Comparison of ENCODE assay signal across 1 cellular context in genomic region chr6:32175711-32176475, GRCh38.
TF ChIP-seq lines count a peak whose summit lies in the region.

TSS of gene AGPAT1 (minus strand) at chr6:32176084. CDS start at chr6:32171496, 4,588 bp downstream.

TF ChIP-seq in HEK293, 187 proteins besides CTCF, POLR2A, EP300 and RAD21 (continued from another document and continues in another):
- TF ChIP-seq ZNF266 (tag by site-specific recombination; IDR thresholded peaks at IDR 0.05; ENCODE audit: low read depth) (no peak), KLF7 (tag by site-specific recombination; IDR thresholded peaks at IDR 0.05; ENCODE audit: borderline replicate concordance) (peak; percentile 37; the same call in 1 of the 2 replicates), KLF17 (tag by site-specific recombination; IDR thresholded peaks at IDR 0.05) (peak; percentile 64; the same call in 1 of the 2 replicates), SP3 (tag by site-specific recombination; IDR thresholded peaks at IDR 0.05) (peak; percentile 83), ZIC2 (tag by site-specific recombination; IDR thresholded peaks at IDR 0.05) (peak; percentile 35), ZEB2 (tag by site-specific recombination; IDR thresholded peaks at IDR 0.05) (peak; percentile 34; the same call in 1 of the 2 replicates), HIC1 (tag by site-specific recombination; IDR thresholded peaks at IDR 0.05) (0 out of 2 replicates have a peak, but pooled peaks have one; percentile 39), REPIN1 (tag by site-specific recombination; IDR thresholded peaks at IDR 0.05; ENCODE audit: low read depth) (peak; percentile 41; the same call in 1 of the 2 replicates), IKZF3 (tag by site-specific recombination; IDR thresholded peaks at IDR 0.05) (no peak; the same call in 1 of the 2 replicates), ZNF639 (tag by site-specific recombination; IDR thresholded peaks at IDR 0.05) (no peak), PRDM10 (tag by site-specific recombination; IDR thresholded peaks at IDR 0.05) (no peak), ZFHX2 (tag by site-specific recombination; conservative IDR thresholded peaks at IDR 0.05) (peak; percentile 81), ZSCAN18 (tag by site-specific recombination; IDR thresholded peaks at IDR 0.05) (no peak), ZNF521 (tag by site-specific recombination; IDR thresholded peaks at IDR 0.05) (no peak), ZNF37A (tag by site-specific recombination; IDR thresholded peaks at IDR 0.05) (no peak), ZNF239 (tag by site-specific recombination; IDR thresholded peaks at IDR 0.05) (no peak), ZNF24 (tag by site-specific recombination; IDR thresholded peaks at IDR 0.05) (0 out of 2 replicates have a peak, but pooled peaks have one; percentile 66), ZNF350 (tag by site-specific recombination; IDR thresholded peaks at IDR 0.05) (no peak), PRDM1 (tag by site-specific recombination; IDR thresholded peaks at IDR 0.05) (peak; percentile 86), ZNF211 (tag by site-specific recombination; IDR thresholded peaks at IDR 0.05; ENCODE audit: low read depth) (no peak), GLIS2 (tag by site-specific recombination; IDR thresholded peaks at IDR 0.05) (peak; percentile 96), ZNF501 (tag by site-specific recombination; IDR thresholded peaks at IDR 0.05) (no peak; the same call in 1 of the 2 replicates), ZNF518A (tag by site-specific recombination; conservative IDR thresholded peaks at IDR 0.05; ENCODE audit: low read depth) (no peak), OVOL3 (tag by site-specific recombination; IDR thresholded peaks at IDR 0.05) (0 out of 2 replicates have a peak, but pooled peaks have one; percentile 18), ZNF223 (tag by site-specific recombination; IDR thresholded peaks at IDR 0.05) (no peak), GLIS1 (tag by site-specific recombination; IDR thresholded peaks at IDR 0.05) (peak; percentile 55; the same call in 1 of the 2 replicates), ZBTB10 (tag by site-specific recombination; IDR thresholded peaks at IDR 0.05) (peak; percentile 99), ZNF561 (tag by site-specific recombination; IDR thresholded peaks at IDR 0.05; ENCODE audit: borderline replicate concordance) (peak; percentile 29; the same call in 1 of the 2 replicates), ZNF2 (tag by site-specific recombination; IDR thresholded peaks at IDR 0.05) (no peak), YY2 (tag by site-specific recombination; IDR thresholded peaks at IDR 0.05) (peak; percentile 42; the same call in 1 of the 2 replicates), ZNF843 (tag by site-specific recombination; IDR thresholded peaks at IDR 0.05) (no peak), ZNF704 (tag by site-specific recombination; IDR thresholded peaks at IDR 0.05) (no peak), ZNF341 (tag by site-specific recombination; IDR thresholded peaks at IDR 0.05; ENCODE audit: low read depth) (peak; percentile 99), ZBTB7A (tag by site-specific recombination; IDR thresholded peaks at IDR 0.05; ENCODE audit: low read depth) (peak; percentile 54; the same call in 1 of the 2 replicates), SETDB1 (IDR thresholded peaks at IDR 0.05; ENCODE audit: insufficient read length, low read length) (no peak), BCL11B (tag by site-specific recombination; IDR thresholded peaks at IDR 0.05; ENCODE audit: low read depth) (no peak), ZNF560 (tag by site-specific recombination; IDR thresholded peaks at IDR 0.05; ENCODE audit: borderline replicate concordance) (no peak), ZNF398 (tag by site-specific recombination; IDR thresholded peaks at IDR 0.05) (peak; percentile 99), ZNF626 (tag by site-specific recombination; IDR thresholded peaks at IDR 0.05) (no peak)
